Comparison of ENCODE assay signal across 1 cellular context in genomic region chr12:103498990-103499389, GRCh38.
TF ChIP-seq lines count a peak whose summit lies in the region.

No MANE protein-coding gene starts in this region.

TF ChIP-seq in GM23338, 12 proteins besides CTCF, POLR2A, EP300 and RAD21 (continued from another document):
- TF ChIP-seq, protein P1, sequence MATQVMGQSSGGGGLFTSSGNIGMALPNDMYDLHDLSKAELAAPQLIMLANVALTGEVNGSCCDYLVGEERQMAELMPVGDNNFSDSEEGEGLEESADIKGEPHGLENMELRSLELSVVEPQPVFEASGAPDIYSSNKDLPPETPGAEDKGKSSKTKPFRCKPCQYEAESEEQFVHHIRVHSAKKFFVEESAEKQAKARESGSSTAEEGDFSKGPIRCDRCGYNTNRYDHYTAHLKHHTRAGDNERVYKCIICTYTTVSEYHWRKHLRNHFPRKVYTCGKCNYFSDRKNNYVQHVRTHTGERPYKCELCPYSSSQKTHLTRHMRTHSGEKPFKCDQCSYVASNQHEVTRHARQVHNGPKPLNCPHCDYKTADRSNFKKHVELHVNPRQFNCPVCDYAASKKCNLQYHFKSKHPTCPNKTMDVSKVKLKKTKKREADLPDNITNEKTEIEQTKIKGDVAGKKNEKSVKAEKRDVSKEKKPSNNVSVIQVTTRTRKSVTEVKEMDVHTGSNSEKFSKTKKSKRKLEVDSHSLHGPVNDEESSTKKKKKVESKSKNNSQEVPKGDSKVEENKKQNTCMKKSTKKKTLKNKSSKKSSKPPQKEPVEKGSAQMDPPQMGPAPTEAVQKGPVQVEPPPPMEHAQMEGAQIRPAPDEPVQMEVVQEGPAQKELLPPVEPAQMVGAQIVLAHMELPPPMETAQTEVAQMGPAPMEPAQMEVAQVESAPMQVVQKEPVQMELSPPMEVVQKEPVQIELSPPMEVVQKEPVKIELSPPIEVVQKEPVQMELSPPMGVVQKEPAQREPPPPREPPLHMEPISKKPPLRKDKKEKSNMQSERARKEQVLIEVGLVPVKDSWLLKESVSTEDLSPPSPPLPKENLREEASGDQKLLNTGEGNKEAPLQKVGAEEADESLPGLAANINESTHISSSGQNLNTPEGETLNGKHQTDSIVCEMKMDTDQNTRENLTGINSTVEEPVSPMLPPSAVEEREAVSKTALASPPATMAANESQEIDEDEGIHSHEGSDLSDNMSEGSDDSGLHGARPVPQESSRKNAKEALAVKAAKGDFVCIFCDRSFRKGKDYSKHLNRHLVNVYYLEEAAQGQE (IDR thresholded peaks at IDR 0.05; ENCODE audit: unreplicated experiment) = no peak
- TF ChIP-seq ZNF114 (CRISPR knock-in tag; IDR thresholded peaks at IDR 0.05) (no peak), STAT1 (IDR thresholded peaks at IDR 0.05; ENCODE audit: unreplicated experiment) (no peak), ZNF462 (CRISPR knock-in tag; IDR thresholded peaks at IDR 0.05) (no peak), EZH2 (IDR thresholded peaks at IDR 0.05; ENCODE audit: low read depth, unreplicated experiment) (no peak), ZNF331 (CRISPR knock-in tag; IDR thresholded peaks at IDR 0.05; ENCODE audit: low read depth) (no peak), CREB1 (CRISPR knock-in tag; IDR thresholded peaks at IDR 0.05; ENCODE audit: low read depth) (no peak), POLR2AphosphoS5 (IDR thresholded peaks at IDR 0.05; ENCODE audit: low read depth) (no peak), JUNB (IDR thresholded peaks at IDR 0.05; ENCODE audit: unreplicated experiment) (no peak), NANOG (IDR thresholded peaks at IDR 0.05; ENCODE audit: borderline replicate concordance) (no peak)
- TF ChIP-seq, protein P2, sequence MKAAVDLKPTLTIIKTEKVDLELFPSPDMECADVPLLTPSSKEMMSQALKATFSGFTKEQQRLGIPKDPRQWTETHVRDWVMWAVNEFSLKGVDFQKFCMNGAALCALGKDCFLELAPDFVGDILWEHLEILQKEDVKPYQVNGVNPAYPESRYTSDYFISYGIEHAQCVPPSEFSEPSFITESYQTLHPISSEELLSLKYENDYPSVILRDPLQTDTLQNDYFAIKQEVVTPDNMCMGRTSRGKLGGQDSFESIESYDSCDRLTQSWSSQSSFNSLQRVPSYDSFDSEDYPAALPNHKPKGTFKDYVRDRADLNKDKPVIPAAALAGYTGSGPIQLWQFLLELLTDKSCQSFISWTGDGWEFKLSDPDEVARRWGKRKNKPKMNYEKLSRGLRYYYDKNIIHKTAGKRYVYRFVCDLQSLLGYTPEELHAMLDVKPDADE (IDR thresholded peaks at IDR 0.05) = no peak
